17 cellular contexts compared by ENCODE assay signal in the genomic region with DNA sequence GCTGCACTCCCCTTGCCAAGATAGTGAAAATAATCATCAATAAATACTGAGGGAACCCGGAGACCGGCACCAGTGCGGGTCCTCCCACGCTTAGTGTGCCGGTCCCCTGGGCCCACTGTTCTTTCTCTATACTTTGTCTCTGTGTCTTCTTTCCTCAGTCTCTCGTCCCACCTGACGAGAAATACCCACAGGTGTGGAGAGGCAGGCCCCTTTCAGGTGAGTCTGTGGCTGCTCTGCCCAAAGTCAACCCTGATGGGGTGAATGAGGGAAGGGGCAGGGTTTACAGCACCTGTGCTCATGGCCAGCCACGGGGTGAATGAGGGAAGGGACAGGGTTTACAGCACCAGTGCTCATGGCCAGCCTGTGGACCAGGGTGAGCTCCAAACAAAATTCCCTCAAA. TPM values are rescaled to one million over a fixed set of nuclear protein-coding genes. Genes with fewer than 3 reads are reported as not detected.
DNase-seq lines count a peak whose midpoint lies in the region; ATAC-seq and TF ChIP-seq lines count a peak whose summit lies in the region.
"Had no signal": no experiment of that assay in that cellular context is flagged by ENCODE, and none has a peak within 500 bp of the region (broad histone marks: within the 10 kb centered on the region; RNA-seq: fewer than 3 reads in every experiment).

No MANE protein-coding gene starts in this region.

- H3K9me3 Mint-ChIP-seq in CD4-positive, CD25-positive, alpha-beta regulatory T cell: peaks cover 0 to 1% (median 0%) of the 10 kb centered on the region in 7 donors
- no peaks in the 10 kb centered on the region for H3K9me3 Mint-ChIP-seq in activated T-helper 2 cell treated with anti-CD3 and anti-CD28 coated beads, Interferon-gamma antibody, Interleukin-2, Interleukin-4, amounts not matched to agents 10 μg/mL and 5 μg/mL and 100 μg/mL, durations not matched to agents 14 hours and 24 hours and 36 hours
- peaks cover 0 to under 1% (median 0%) of the 10 kb centered on the region in 7 donors for H3K9me3 Mint-ChIP-seq in naive B cell
- H3K9me3 Mint-ChIP-seq: nephron had no signal

- H2AFZ ChIP-seq in DND-41 (ENCODE audit: low read depth, low read length): no peak overlapping the region

- H3K4me1 Mint-ChIP-seq in CD4-positive, CD25-positive, alpha-beta regulatory T cell: peaks cover 0 to 58% (median 31%) of the 10 kb centered on the region in 4 donors
- peaks cover 32% of the 10 kb centered on the region for H3K4me1 Mint-ChIP-seq in activated T-helper 2 cell treated with anti-CD3 and anti-CD28 coated beads, Interferon-gamma antibody, Interleukin-2, Interleukin-4, amounts not matched to agents 10 μg/mL and 5 μg/mL and 100 μg/mL, durations not matched to agents 14 hours and 24 hours and 36 hours (ENCODE audit: low read depth)
- H3K4me1 Mint-ChIP-seq in naive B cell: peaks cover 33 to 49% (median 47%) of the 10 kb centered on the region in 3 donors

- TF ChIP-seq CTCF in DND-41 (IDR thresholded peaks at IDR 0.05; ENCODE audit: borderline replicate concordance, extremely low read depth, low read length, poor library complexity, severe bottlenecking): no peak

- peaks cover 32% of the 10 kb centered on the region for H3K36me3 ChIP-seq in CD4-positive, CD25-positive, alpha-beta regulatory T cell (ENCODE audit: control insufficient read depth, insufficient read depth, low read length)
- H3K36me3 ChIP-seq in DND-41 (ENCODE audit: insufficient read depth, low read length): peaks cover 21% of the 10 kb centered on the region
- H3K36me3 ChIP-seq: cardiac muscle cell had no signal

- peaks cover 37% of the 10 kb centered on the region for H4K20me1 ChIP-seq in DND-41 (ENCODE audit: insufficient read depth, low read length)

- no peaks in the 10 kb centered on the region for H3K9me3 ChIP-seq in CD4-positive, CD25-positive, alpha-beta regulatory T cell (ENCODE audit: control insufficient read depth in 2 of 2, low read length in 2 of 2)
- H3K9me3 ChIP-seq in DND-41 (ENCODE audit: insufficient read depth, low read length, severe bottlenecking): no peaks in the 10 kb centered on the region
- H3K9me3 ChIP-seq: suprapubic skin had no signal

- no peak overlapping the region for H3K4me3 ChIP-seq in CD4-positive, CD25-positive, alpha-beta regulatory T cell (ENCODE audit: low read depth, low read length)
- no peak overlapping the region for H3K4me3 ChIP-seq in DND-41 (ENCODE audit: low read depth in 1 of 2, low read length in 2 of 2)
- H3K4me3 ChIP-seq: cardiac muscle cell, suprapubic skin had no signal

- H3K9ac ChIP-seq in DND-41 (ENCODE audit: low read depth, low read length): no peak overlapping the region

- DNase-seq in CD4-positive, CD25-positive, alpha-beta regulatory T cell: no peak
- DNase-seq in DND-41 (peak; percentile 3), naive B cell (no peak), NCI-H1930 (lab: John Stamatoyannopoulos, UW) (no peak), NCI-H2196 (lab: John Stamatoyannopoulos, UW; ENCODE audit: unreplicated experiment) (no peak)
- DNase-seq in activated T-helper 2 cell treated with anti-CD3 and anti-CD28 coated beads, Interferon-gamma antibody, Interleukin-2, Interleukin-4, amounts not matched to agents 10 μg/mL and 5 μg/mL and 100 μg/mL, durations not matched to agents 14 hours and 24 hours and 36 hours (ENCODE audit: low spot score): no peak
- DNase-seq: NCI-H1694 treated with DMSO at 0.1 percent for 48 hours, NCI-H526 treated with DMSO at 0.1 percent for 48 hours had no signal

- peaks cover 4% of the 10 kb centered on the region for H3K27me3 Mint-ChIP-seq in CD4-positive, CD25-positive, alpha-beta regulatory T cell
- H3K27me3 Mint-ChIP-seq in activated T-helper 2 cell treated with anti-CD3 and anti-CD28 coated beads, Interferon-gamma antibody, Interleukin-2, Interleukin-4, amounts not matched to agents 10 μg/mL and 5 μg/mL and 100 μg/mL, durations not matched to agents 14 hours and 24 hours and 36 hours (ENCODE audit: low read depth): no peaks in the 10 kb centered on the region
- H3K27me3 Mint-ChIP-seq in naive B cell: no peaks in the 10 kb centered on the region

- intact Hi-C loops in activated T-helper 2 cell treated with anti-CD3 and anti-CD28 coated beads, Interferon-gamma antibody, Interleukin-2, Interleukin-4, amounts not matched to agents 10 μg/mL and 5 μg/mL and 100 μg/mL, durations not matched to agents 14 hours and 24 hours and 36 hours (cut with micrococcal nuclease): no loop called here

- H3K27ac ChIP-seq in CD4-positive, CD25-positive, alpha-beta regulatory T cell (ENCODE audit: insufficient read depth, low read length, poor library complexity, severe bottlenecking): peak overlapping the region; percentile 2
- no peak overlapping the region for H3K27ac ChIP-seq in DND-41 (ENCODE audit: low read length)
- H3K27ac ChIP-seq: cardiac muscle cell, suprapubic skin had no signal

- H3K4me2 ChIP-seq in DND-41 (ENCODE audit: insufficient read depth, low read length): no peak overlapping the region

- peak overlapping the region; percentile 49 to 97 (median 78) for H3K4me3 Mint-ChIP-seq in CD4-positive, CD25-positive, alpha-beta regulatory T cell
- peak overlapping the region; percentile 23 for H3K4me3 Mint-ChIP-seq in activated T-helper 2 cell treated with anti-CD3 and anti-CD28 coated beads, Interferon-gamma antibody, Interleukin-2, Interleukin-4, amounts not matched to agents 10 μg/mL and 5 μg/mL and 100 μg/mL, durations not matched to agents 14 hours and 24 hours and 36 hours (ENCODE audit: low read depth)
- peak overlapping the region in 1 of 8 donors; percentile 69 for H3K4me3 Mint-ChIP-seq in naive B cell

- H3K27me3 ChIP-seq in CD4-positive, CD25-positive, alpha-beta regulatory T cell (ENCODE audit: control insufficient read depth, insufficient read depth, low read length): no peaks in the 10 kb centered on the region
- no peaks in the 10 kb centered on the region for H3K27me3 ChIP-seq in DND-41 (ENCODE audit: insufficient read depth, low read length, poor library complexity)
- H3K27me3 ChIP-seq: cardiac muscle cell, suprapubic skin had no signal

- peaks cover 16% of the 10 kb centered on the region for H3K36me3 Mint-ChIP-seq in CD4-positive, CD25-positive, alpha-beta regulatory T cell
- H3K36me3 Mint-ChIP-seq in activated T-helper 2 cell treated with anti-CD3 and anti-CD28 coated beads, Interferon-gamma antibody, Interleukin-2, Interleukin-4, amounts not matched to agents 10 μg/mL and 5 μg/mL and 100 μg/mL, durations not matched to agents 14 hours and 24 hours and 36 hours (ENCODE audit: low read depth): peaks cover 51% of the 10 kb centered on the region
- peaks cover 0 to 16% of the 10 kb centered on the region in 2 donors for H3K36me3 Mint-ChIP-seq in naive B cell

- peaks cover 24% of the 10 kb centered on the region for H3K79me2 ChIP-seq in DND-41 (ENCODE audit: insufficient read depth, low read length)

- peaks cover 44% of the 10 kb centered on the region for H3K4me1 ChIP-seq in CD4-positive, CD25-positive, alpha-beta regulatory T cell (ENCODE audit: control insufficient read depth, insufficient read depth, low read length, poor library complexity, severe bottlenecking)
- peaks cover 17% of the 10 kb centered on the region for H3K4me1 ChIP-seq in DND-41 (ENCODE audit: insufficient read depth, low read length)

- ATAC-seq in CD4-positive, CD25-positive, alpha-beta regulatory T cell (ENCODE audit: low read depth in 2 of 2): no peak
- ATAC-seq in DND-41 (ENCODE audit: insufficient read depth, low read depth) (no peak), naive B cell (ENCODE audit: low read depth in 2 of 2) (no peak), GM21381 (IDR thresholded peaks at IDR 0.05; ENCODE audit: unreplicated experiment) (no peak)

- H3K27ac Mint-ChIP-seq in CD4-positive, CD25-positive, alpha-beta regulatory T cell: peak overlapping the region; percentile 53 to 92 (median 67)
- H3K27ac Mint-ChIP-seq in activated T-helper 2 cell treated with anti-CD3 and anti-CD28 coated beads, Interferon-gamma antibody, Interleukin-2, Interleukin-4, amounts not matched to agents 10 μg/mL and 5 μg/mL and 100 μg/mL, durations not matched to agents 14 hours and 24 hours and 36 hours: peak overlapping the region; percentile 86
- peak overlapping the region in 4 of 6 donors; percentile 2 to 87 (median 32) for H3K27ac Mint-ChIP-seq in naive B cell
- H3K27ac Mint-ChIP-seq: nephron had no signal

RNA-seq across cellular contexts. Expression of a gene that starts 4.7 kb away (rescaled TPM):
- 66.4 TPM for total RNA-seq in CD4-positive, CD25-positive, alpha-beta regulatory T cell
- 10 to 100 TPM; 58.2 to 84.4 (median 64.6) TPM for polyA plus RNA-seq in CD4-positive, CD25-positive, alpha-beta regulatory T cell
- 43.7 and 46.3 TPM in 2 replicates for total RNA-seq in activated T-helper 2 cell treated with anti-CD3 and anti-CD28 coated beads, Interferon-gamma antibody, Interleukin-2, Interleukin-4, amounts not matched to agents 10 μg/mL and 5 μg/mL and 100 μg/mL, durations not matched to agents 14 hours and 24 hours and 36 hours
- 10 to 100 TPM; 23.4 to 72.3 (median 44.7) TPM for polyA plus RNA-seq in naive B cell (ENCODE audit: low read depth in 6 of 6)

RNA-seq across cellular contexts. Expression of a gene that starts 5.0 kb away (rescaled TPM):
- 135 TPM for total RNA-seq in CD4-positive, CD25-positive, alpha-beta regulatory T cell
- polyA plus RNA-seq in CD4-positive, CD25-positive, alpha-beta regulatory T cell: 10 to 100 TPM; 74.1 to 89.7 (median 78.6) TPM
- 109 and 110 TPM in 2 replicates for total RNA-seq in activated T-helper 2 cell treated with anti-CD3 and anti-CD28 coated beads, Interferon-gamma antibody, Interleukin-2, Interleukin-4, amounts not matched to agents 10 μg/mL and 5 μg/mL and 100 μg/mL, durations not matched to agents 14 hours and 24 hours and 36 hours
- 10 to 100 TPM; 66.8 to 83.6 (median 72.6) TPM for polyA plus RNA-seq in naive B cell (ENCODE audit: low read depth in 6 of 6)

RNA-seq across cellular contexts. Expression of a gene that starts 9.6 kb away (rescaled TPM):
- total RNA-seq in CD4-positive, CD25-positive, alpha-beta regulatory T cell: not detected
- polyA plus RNA-seq in CD4-positive, CD25-positive, alpha-beta regulatory T cell: not detected
- total RNA-seq in activated T-helper 2 cell treated with anti-CD3 and anti-CD28 coated beads, Interferon-gamma antibody, Interleukin-2, Interleukin-4, amounts not matched to agents 10 μg/mL and 5 μg/mL and 100 μg/mL, durations not matched to agents 14 hours and 24 hours and 36 hours: not detected in 2 replicates
- polyA plus RNA-seq in naive B cell (ENCODE audit: low read depth in 6 of 6): 1 to 10 TPM in 2 of 6 donors, not detected in 4; 1.9 to 2.1 TPM
- total RNA-seq: cardiac muscle cell, G401, glomerular endothelial cell, H1, kidney epithelial cell, LHCN-M2, suprapubic skin had no signal
- polyA plus RNA-seq: cardiac muscle cell, H1 had no signal

RNA-seq across cellular contexts. Expression of a gene that starts 33.7 kb away (rescaled TPM):
- total RNA-seq in CD4-positive, CD25-positive, alpha-beta regulatory T cell: 14.2 TPM
- polyA plus RNA-seq in CD4-positive, CD25-positive, alpha-beta regulatory T cell: 10 to 100 TPM in 2 of 4 donors, 1 to 10 TPM in 2; 6.9 to 12.4 (median 10.3) TPM
- 17.0 and 17.3 TPM in 2 replicates for total RNA-seq in activated T-helper 2 cell treated with anti-CD3 and anti-CD28 coated beads, Interferon-gamma antibody, Interleukin-2, Interleukin-4, amounts not matched to agents 10 μg/mL and 5 μg/mL and 100 μg/mL, durations not matched to agents 14 hours and 24 hours and 36 hours
- polyA plus RNA-seq in naive B cell (ENCODE audit: low read depth in 6 of 6): 10 to 100 TPM in 3 of 6 donors, 1 to 10 TPM in 3; 1.4 to 14.2 (median 8.8) TPM

RNA-seq across cellular contexts. Expression of a gene that starts 34.3 kb away (rescaled TPM):
- 99.6 TPM for total RNA-seq in CD4-positive, CD25-positive, alpha-beta regulatory T cell
- polyA plus RNA-seq in CD4-positive, CD25-positive, alpha-beta regulatory T cell: 100 to 1,000 TPM; 223 to 276 (median 261) TPM
- 255 and 258 TPM in 2 replicates for total RNA-seq in activated T-helper 2 cell treated with anti-CD3 and anti-CD28 coated beads, Interferon-gamma antibody, Interleukin-2, Interleukin-4, amounts not matched to agents 10 μg/mL and 5 μg/mL and 100 μg/mL, durations not matched to agents 14 hours and 24 hours and 36 hours
- polyA plus RNA-seq in naive B cell (ENCODE audit: low read depth in 6 of 6): 100 to 1,000 TPM; 193 to 258 (median 215) TPM

Comparison
In these comparisons a context has a peak if more than half of its experiments do, and no peak if none do; other contexts are left out.
1. H3K27ac Mint-ChIP-seq: peak in every context shown above with its lines; median percentile 86 in activated T-helper 2 cell treated with anti-CD3 and anti-CD28 coated beads, Interferon-gamma antibody, Interleukin-2, Interleukin-4, amounts not matched to agents 10 μg/mL and 5 μg/mL and 100 μg/mL, durations not matched to agents 14 hours and 24 hours and 36 hours; 67 in CD4-positive, CD25-positive, alpha-beta regulatory T cell; 32 in naive B cell.